ENCODE assay signal across 17 cellular contexts in genomic region chr19:33273065-33273736, GRCh38. TPM values are rescaled to one million over a fixed set of nuclear protein-coding genes. Genes with fewer than 3 reads are reported as not detected.
A peak's percentile ranks its signal among the peaks of the same experiment; 100 is the strongest.
DNase-seq lines count a peak whose midpoint lies in the region; ATAC-seq, FAIRE-seq and TF ChIP-seq lines count a peak whose summit lies in the region.
"Had no signal": no experiment of that assay in that cellular context is flagged by ENCODE, and none has a peak within 500 bp of the region (broad histone marks: within the 10 kb centered on the region; RNA-seq: fewer than 3 reads in every experiment).

No MANE protein-coding gene starts in this region.

- FAIRE-seq in urothelium cell line (lab: Jason Lieb, UNC), result no peak
- FAIRE-seq: GM12878 had no signal

- H2BK12ac ChIP-seq in neuronal stem cell (ENCODE audit: low read length), result no peak overlapping the region

- CTCF ChIA-PET in HEK293T (lab: Yijun Ruan, JAX), result no interaction called here

- H3K4me2 ChIP-seq in BLaER1, result peak overlapping the region; percentile 85
- H3K4me2 ChIP-seq in neuronal stem cell (ENCODE audit: insufficient read depth, low read length, poor library complexity, severe bottlenecking), result no peak overlapping the region

- TF ChIP-seq CTCF in foreskin keratinocyte (conservative IDR thresholded peaks at IDR 0.05), result no peak

- no peak overlapping the region for H2BK5ac ChIP-seq in neuronal stem cell (ENCODE audit: low read length)

- H3K79me1 ChIP-seq in neuronal stem cell (ENCODE audit: low read depth, low read length), result no peaks in the 10 kb centered on the region

- H3K18ac ChIP-seq in neuronal stem cell (ENCODE audit: low read length), result peak overlapping the region; percentile 94

- H3K14ac ChIP-seq in neuronal stem cell (ENCODE audit: low read length), result no peak overlapping the region

- no peak overlapping the region for H2BK15ac ChIP-seq in neuronal stem cell (ENCODE audit: low read length)

- H3K27ac ChIP-seq in BLaER1, result peak overlapping the region; percentile 75
- H3K27ac ChIP-seq in SJCRH30, result no peak overlapping the region
- H3K27ac ChIP-seq in foreskin keratinocyte, result no peak overlapping the region
- no peak overlapping the region for H3K27ac ChIP-seq in neuronal stem cell (replicated peaks; ENCODE audit: low read length)
- H3K27ac ChIP-seq: tibial nerve had no signal

- H3K27me3 ChIP-seq in BLaER1, result no peaks in the 10 kb centered on the region
- H3K27me3 ChIP-seq in SJCRH30, result no peaks in the 10 kb centered on the region
- no peaks in the 10 kb centered on the region for H3K27me3 ChIP-seq in foreskin keratinocyte
- H3K27me3 ChIP-seq in neuronal stem cell (ENCODE audit: control insufficient read depth in 3 of 3, insufficient read depth in 3 of 3, low read depth in 1 of 3, low read length in 3 of 3), result peaks cover 0 to 7% (median 0%) of the 10 kb centered on the region in 3 experiments

- H3K4me3 ChIP-seq in BLaER1 (no peak overlapping the region), SJCRH30 (peak overlapping the region; percentile 31), neuronal stem cell (ENCODE audit: low read length in 2 of 2) (no peak overlapping the region)
- H3K4me3 ChIP-seq: GM12878, heart left ventricle, tibial nerve had no signal

- DNase-seq in SJCRH30 (peak; percentile 41 to 66), foreskin keratinocyte (no peak), neuronal stem cell (ENCODE audit: low spot score) (no peak), HEK293T (ENCODE audit: extremely low spot score) (no peak), urothelium cell line (ENCODE audit: low spot score) (no peak)
- DNase-seq: CD8-positive, alpha-beta memory T cell; NCI-H1694; NCI-H446; posterior cingulate gyrus; SIG-M5 had no signal

- H4K20me1 ChIP-seq in BLaER1, result no peaks in the 10 kb centered on the region

- ATAC-seq in foreskin keratinocyte (peak; percentile 64), HG03196 (IDR thresholded peaks at IDR 0.05; ENCODE audit: unreplicated experiment) (no peak), GM19324 (IDR thresholded peaks at IDR 0.05; ENCODE audit: low FRiP score, unreplicated experiment) (no peak)

- no peak overlapping the region for H3K4ac ChIP-seq in neuronal stem cell (ENCODE audit: low read length)

- no CpG with 5 or more reads among the region's 26 CpGs for WGBS in neuronal stem cell (ENCODE audit: extremely low coverage in 2 of 2, insufficient read length in 2 of 2, insufficient replicate concordance in 1 of 2), 2 donors

- peak overlapping the region; percentile 40 for H2AFZ ChIP-seq in neuronal stem cell (ENCODE audit: low read length)

- peak overlapping the region; percentile 7 for H2BK120ac ChIP-seq in neuronal stem cell (ENCODE audit: low read depth, low read length)

- H3K9me3 ChIP-seq in BLaER1 (no peaks in the 10 kb centered on the region), SJCRH30 (replicated peaks) (no peaks in the 10 kb centered on the region), neuronal stem cell (replicated peaks in 1 of 2; ENCODE audit: control insufficient read depth in 2 of 2, insufficient read depth in 1 of 2, low read depth in 1 of 2, low read length in 2 of 2) (peaks cover 0 to 1% of the 10 kb centered on the region in 2 donors)
- H3K9me3 ChIP-seq: heart left ventricle, tibial nerve had no signal

- H4K8ac ChIP-seq in neuronal stem cell (ENCODE audit: low read depth, low read length), result no peak overlapping the region

- peaks cover 81% of the 10 kb centered on the region for H3K4me1 ChIP-seq in BLaER1
- peaks cover 34% of the 10 kb centered on the region for H3K4me1 ChIP-seq in SJCRH30
- H3K4me1 ChIP-seq in foreskin keratinocyte, result peaks cover 5% of the 10 kb centered on the region
- peaks cover 5 to 33% of the 10 kb centered on the region in 2 donors for H3K4me1 ChIP-seq in neuronal stem cell (ENCODE audit: control insufficient read depth in 2 of 2, insufficient read depth in 1 of 2, low read depth in 1 of 2, low read length in 2 of 2)

- H3K23ac ChIP-seq in neuronal stem cell (ENCODE audit: low read depth, low read length, poor library complexity), result no peak overlapping the region

- H3K36me3 ChIP-seq in BLaER1 (no peaks in the 10 kb centered on the region), SJCRH30 (no peaks in the 10 kb centered on the region), neuronal stem cell (replicated peaks in 1 of 2; ENCODE audit: control insufficient read depth in 2 of 2, insufficient read depth in 2 of 2, low read length in 2 of 2) (no peaks in the 10 kb centered on the region)
- H3K36me3 ChIP-seq: heart left ventricle, tibial nerve had no signal

- peak overlapping the region; percentile 51 for H2AK5ac ChIP-seq in neuronal stem cell (ENCODE audit: low read depth, low read length)

- POLR2A ChIA-PET in HEK293T (lab: Yijun Ruan, JAX), result no interaction called here

- peak overlapping the region; percentile 45 for H3K9ac ChIP-seq in BLaER1
- H3K9ac ChIP-seq in neuronal stem cell (ENCODE audit: low read depth, low read length, poor library complexity), result peak overlapping the region; percentile 73

- no peak overlapping the region for H4K91ac ChIP-seq in neuronal stem cell (ENCODE audit: low read depth, low read length, poor library complexity)

TF ChIP-seq in HEK293T, 16 proteins besides CTCF, POLR2A, EP300 and RAD21:
- TF ChIP-seq SUZ12 (IDR thresholded peaks at IDR 0.05) (no peak), FOXA1 (IDR thresholded peaks at IDR 0.05) (no peak), LEF1 (IDR thresholded peaks at IDR 0.05; ENCODE audit: borderline replicate concordance) (no peak), TARDBP (IDR thresholded peaks at IDR 0.05) (no peak), PKNOX1 (IDR thresholded peaks at IDR 0.05) (no peak), L3MBTL2 (conservative IDR thresholded peaks at IDR 0.05) (no peak), FOXM1 (IDR thresholded peaks at IDR 0.05; ENCODE audit: borderline replicate concordance) (no peak), BHLHE40 (IDR thresholded peaks at IDR 0.05; ENCODE audit: borderline replicate concordance) (no peak), HDGF (IDR thresholded peaks at IDR 0.05; ENCODE audit: borderline replicate concordance) (no peak), CTBP1 (IDR thresholded peaks at IDR 0.05; ENCODE audit: borderline replicate concordance) (no peak), ELF4 (IDR thresholded peaks at IDR 0.05) (no peak), ARNT (IDR thresholded peaks at IDR 0.05) (no peak), SP1 (IDR thresholded peaks at IDR 0.05) (no peak), ZNF384 (IDR thresholded peaks at IDR 0.05) (no peak), NFRKB (IDR thresholded peaks at IDR 0.05) (no peak)

RNA-seq across cellular contexts. Expression of gene CEBPA, which starts 29.1 kb away (rescaled TPM):
- total RNA-seq in SJCRH30 (2014; rRNA removed; shearing (Covaris generic)), result 5.8 and 5.9 TPM in 2 replicates
- total RNA-seq in foreskin keratinocyte, result 1.4 TPM in 2 replicates
- 1.3 and 1.5 TPM in 2 replicates for polyA plus RNA-seq in foreskin keratinocyte
- polyA plus RNA-seq in neuronal stem cell (2013, experiment 1 of 2), result 0.78 TPM
- 0.96 TPM for polyA plus RNA-seq in neuronal stem cell (2013, experiment 2 of 2)
- total RNA-seq: M059J had no signal

RNA-seq across cellular contexts. Expression of gene SLC7A10, which starts 47.6 kb away (rescaled TPM):
- total RNA-seq in SJCRH30 (2014; rRNA removed; shearing (Covaris generic)), result not detected in 2 replicates
- total RNA-seq in foreskin keratinocyte, result not detected in 2 replicates
- not detected in 2 replicates for polyA plus RNA-seq in foreskin keratinocyte
- polyA plus RNA-seq in neuronal stem cell (2013, experiment 1 of 2), result 1.1 TPM
- polyA plus RNA-seq in neuronal stem cell (2013, experiment 2 of 2), result 0.97 TPM
- total RNA-seq: CD8-positive, alpha-beta memory T cell; GM12878; M059J had no signal
- polyA plus RNA-seq: CD8-positive, alpha-beta memory T cell; GM12878 had no signal

Comparison
In these comparisons a context has a peak if more than half of its experiments do, and no peak if none do; other contexts are left out.
1. DNase-seq: peak in SJCRH30 (2 of 2); none in foreskin keratinocyte (0 of 2), neuronal stem cell (single experiment), HEK293T (single experiment) and urothelium cell line (single experiment).